7 cellular contexts compared by ENCODE assay signal in the genomic region with DNA sequence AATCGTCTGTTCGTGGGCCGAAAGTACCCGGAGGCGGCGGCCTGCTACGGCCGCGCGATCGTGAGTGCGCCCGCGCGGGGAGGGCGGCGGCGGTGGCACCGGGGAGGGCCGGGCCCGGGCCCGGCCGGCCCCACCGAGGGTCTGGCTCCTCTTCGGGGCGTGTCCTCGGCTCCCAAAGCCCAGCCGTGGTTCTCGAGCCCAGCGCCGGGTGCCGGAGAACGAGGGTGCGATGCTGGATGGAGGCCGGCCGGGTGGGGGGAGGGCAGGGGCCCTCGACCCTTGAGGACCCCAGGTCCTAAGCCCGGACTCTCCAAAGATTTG. TPM values are rescaled to one million over a fixed set of nuclear protein-coding genes. Genes with fewer than 3 reads are reported as not detected.
DNase-seq lines count a peak whose midpoint lies in the region; ATAC-seq and FAIRE-seq lines count a peak whose summit lies in the region.

No MANE protein-coding gene starts in this region.

- H3K9me3 ChIP-seq in HAP-1 = no peaks in the 10 kb centered on the region

- no peak overlapping the region for H3K27ac Mint-ChIP-seq in activated CD4-positive, alpha-beta memory T cell treated with anti-CD3 and anti-CD28 coated beads for 36 hours
- no peak overlapping the region for H3K27ac Mint-ChIP-seq in stimulated activated naive B cell treated with anti-CD40 and anti-IgM and Interleukin-4, amounts not matched to agents 10 μg/mL and 1 μg/mL and 100 μg/mL, for 72 hours

- DNase-seq in HAP-1 (ENCODE audit: low spot score in 2 of 2) (no peak), epidermal melanocyte (ENCODE audit: insufficient read length, low spot score) (no peak), urothelium cell line (ENCODE audit: low spot score) (no peak), OCI-M1 (lab: John Stamatoyannopoulos, UW) (no peak)
- DNase-seq in activated CD4-positive, alpha-beta memory T cell treated with anti-CD3 and anti-CD28 coated beads for 36 hours = no peak
- DNase-seq in stimulated activated naive B cell treated with anti-CD40 and anti-IgM and Interleukin-4, amounts not matched to agents 10 μg/mL and 1 μg/mL and 100 μg/mL, for 72 hours = no peak

- ATAC-seq in stimulated activated naive B cell treated with anti-CD40 and anti-IgM and Interleukin-4, amounts not matched to agents 10 μg/mL and 1 μg/mL and 100 μg/mL, for 72 hours (replicated peaks) = no peak

- peaks cover 17% of the 10 kb centered on the region for H3K36me3 Mint-ChIP-seq in activated CD4-positive, alpha-beta memory T cell treated with anti-CD3 and anti-CD28 coated beads for 36 hours
- H3K36me3 Mint-ChIP-seq in stimulated activated naive B cell treated with anti-CD40 and anti-IgM and Interleukin-4, amounts not matched to agents 10 μg/mL and 1 μg/mL and 100 μg/mL, for 72 hours = peaks cover 21 to 37% of the 10 kb centered on the region in 2 donors

- peak overlapping the region; percentile 82 for H3K4me3 Mint-ChIP-seq in activated CD4-positive, alpha-beta memory T cell treated with anti-CD3 and anti-CD28 coated beads for 36 hours
- H3K4me3 Mint-ChIP-seq in stimulated activated naive B cell treated with anti-CD40 and anti-IgM and Interleukin-4, amounts not matched to agents 10 μg/mL and 1 μg/mL and 100 μg/mL, for 72 hours = peak overlapping the region; percentile 89 to 91

- no peaks in the 10 kb centered on the region for H3K9me3 Mint-ChIP-seq in activated CD4-positive, alpha-beta memory T cell treated with anti-CD3 and anti-CD28 coated beads for 36 hours
- H3K9me3 Mint-ChIP-seq in stimulated activated naive B cell treated with anti-CD40 and anti-IgM and Interleukin-4, amounts not matched to agents 10 μg/mL and 1 μg/mL and 100 μg/mL, for 72 hours = no peaks in the 10 kb centered on the region

- intact Hi-C loops in activated CD4-positive, alpha-beta memory T cell treated with anti-CD3 and anti-CD28 coated beads for 36 hours (cut with micrococcal nuclease) = loop anchor here (5.0 kb wide), 1 partner anchor 93 kb away; no protein-coding TSS in a partner anchor

- H3K36me3 ChIP-seq in HAP-1 (replicated peaks) = peaks cover 31% of the 10 kb centered on the region

- H3K4me1 Mint-ChIP-seq in activated CD4-positive, alpha-beta memory T cell treated with anti-CD3 and anti-CD28 coated beads for 36 hours (ENCODE audit: low read depth) = peaks cover 35% of the 10 kb centered on the region
- peaks cover 29 to 52% of the 10 kb centered on the region in 2 donors for H3K4me1 Mint-ChIP-seq in stimulated activated naive B cell treated with anti-CD40 and anti-IgM and Interleukin-4, amounts not matched to agents 10 μg/mL and 1 μg/mL and 100 μg/mL, for 72 hours

- H3K4me1 ChIP-seq in HAP-1 = peaks cover 26% of the 10 kb centered on the region

- in situ Hi-C loops in HAP-1 (cut with MboI; ENCODE audit: low sequenced_read_pairs) = no loop called here

- H3K27me3 Mint-ChIP-seq in activated CD4-positive, alpha-beta memory T cell treated with anti-CD3 and anti-CD28 coated beads for 36 hours = no peaks in the 10 kb centered on the region
- H3K27me3 Mint-ChIP-seq in stimulated activated naive B cell treated with anti-CD40 and anti-IgM and Interleukin-4, amounts not matched to agents 10 μg/mL and 1 μg/mL and 100 μg/mL, for 72 hours = peaks cover 6 to 16% of the 10 kb centered on the region in 2 donors

- POLR2A ChIA-PET in activated CD4-positive, alpha-beta memory T cell treated with anti-CD3 and anti-CD28 coated beads for 36 hours (lab: Charles Lee) = interaction anchor here (0.8 to 2.2 kb wide), 5 partner anchors 9 to 48 kb away, joined by 3 to 12 read pairs (median 5); partner anchors contain the start of gene WDR24

- H3K4me3 ChIP-seq in HAP-1 (peak overlapping the region; percentile 66), iPS-11a (ENCODE audit: low read depth, low read length) (peak overlapping the region; percentile 74)

- no peaks in the 10 kb centered on the region for H3K27me3 ChIP-seq in HAP-1 (ENCODE audit: low read depth)

- FAIRE-seq in urothelium cell line (lab: Jason Lieb, UNC) = no peak

- CTCF ChIA-PET in activated CD4-positive, alpha-beta memory T cell treated with anti-CD3 and anti-CD28 coated beads for 36 hours (lab: Charles Lee) = interaction anchor here (0.5 to 1.6 kb wide), 6 partner anchors 13 to 323 kb away, joined by 3 to 6 read pairs (median 4); partner anchors contain the start of gene RHOT2

RNA-seq across cellular contexts. Expression of gene STUB1, which starts 0.4 kb away (rescaled TPM):
- 10 to 100 TPM; 70.9 to 74.9 TPM for total RNA-seq in activated CD4-positive, alpha-beta memory T cell treated with anti-CD3 and anti-CD28 coated beads for 36 hours

RNA-seq across cellular contexts. Expression of gene JMJD8, which starts 3.5 kb away (rescaled TPM):
- 10 to 100 TPM; 29.8 to 30.3 TPM for total RNA-seq in activated CD4-positive, alpha-beta memory T cell treated with anti-CD3 and anti-CD28 coated beads for 36 hours

RNA-seq across cellular contexts. Expression of gene RHBDL1, which starts 5.1 kb away (rescaled TPM):
- under 1 TPM; 0.57 to 0.82 TPM for total RNA-seq in activated CD4-positive, alpha-beta memory T cell treated with anti-CD3 and anti-CD28 coated beads for 36 hours

RNA-seq across cellular contexts. Expression of gene WDR24, which starts 9.6 kb away (rescaled TPM):
- total RNA-seq in activated CD4-positive, alpha-beta memory T cell treated with anti-CD3 and anti-CD28 coated beads for 36 hours = 10 to 100 TPM; 17.7 to 18.5 TPM

RNA-seq across cellular contexts. Expression of gene RHOT2, which starts 12.7 kb away (rescaled TPM):
- total RNA-seq in activated CD4-positive, alpha-beta memory T cell treated with anti-CD3 and anti-CD28 coated beads for 36 hours = 100 to 1,000 TPM; 112 to 128 TPM
